1 cellular context compared by ENCODE assay signal in genomic region chr1:232974971-232975370, GRCh38.
TF ChIP-seq lines count a peak whose summit lies in the region.

No MANE protein-coding gene starts in this region.

TF ChIP-seq in GM23338, 12 proteins besides CTCF, POLR2A, EP300 and RAD21 (continued from another document):
- TF ChIP-seq ZNF462 (CRISPR knock-in tag; IDR thresholded peaks at IDR 0.05), result no peak
- TF ChIP-seq NANOG (IDR thresholded peaks at IDR 0.05; ENCODE audit: borderline replicate concordance), result no peak
- no peak for TF ChIP-seq EZH2phosphoT487 (IDR thresholded peaks at IDR 0.05; ENCODE audit: unreplicated experiment)
- no peak for TF ChIP-seq ETS1 (IDR thresholded peaks at IDR 0.05)
- no peak for TF ChIP-seq ZNF114 (CRISPR knock-in tag; IDR thresholded peaks at IDR 0.05)
- no peak for TF ChIP-seq REST (IDR thresholded peaks at IDR 0.05; ENCODE audit: unreplicated experiment)
- TF ChIP-seq POLR2AphosphoS5 (IDR thresholded peaks at IDR 0.05; ENCODE audit: low read depth), result no peak
- TF ChIP-seq STAT1 (IDR thresholded peaks at IDR 0.05; ENCODE audit: unreplicated experiment), result no peak
- TF ChIP-seq JUNB (IDR thresholded peaks at IDR 0.05; ENCODE audit: unreplicated experiment), result no peak
- no peak for TF ChIP-seq ZNF331 (CRISPR knock-in tag; IDR thresholded peaks at IDR 0.05; ENCODE audit: low read depth)
